In genomic region chr2:233079953-233080835, GRCh38 we compare ENCODE assay signal across 12 cellular contexts. TPM values are rescaled to one million over a fixed set of nuclear protein-coding genes. Genes with fewer than 3 reads are reported as not detected.
DNase-seq lines count a peak whose midpoint lies in the region; ATAC-seq and TF ChIP-seq lines count a peak whose summit lies in the region.
"Had no signal": no experiment of that assay in that cellular context is flagged by ENCODE, and none has a peak within 500 bp of the region (broad histone marks: within the 10 kb centered on the region; RNA-seq: fewer than 3 reads in every experiment).

No MANE protein-coding gene starts in this region.

- TF ChIP-seq CTCF in activated B cell treated with CpG ODN at 0.5 μM for 24 hours (IDR thresholded peaks at IDR 0.05) (no peak), esophagus muscularis mucosa (IDR thresholded peaks at IDR 0.05) (no peak), upper lobe of left lung (IDR thresholded peaks at IDR 0.05) (no peak)

- no peak for ATAC-seq in activated B cell treated with CpG ODN at 0.5 μM for 24 hours (ENCODE audit: low read depth)
- no peak for ATAC-seq in upper lobe of left lung (ENCODE audit: low FRiP score in 2 of 2)
- no peak for ATAC-seq in GM21367 (IDR thresholded peaks at IDR 0.05; ENCODE audit: unreplicated experiment)

- POLR2A ChIA-PET in activated B cell treated with CpG ODN at 0.5 μM for 24 hours (lab: Charles Lee): interaction anchor here (0.5 to 13.1 kb wide), 11 partner anchors 10 to 273 kb away, joined by 3 to 319 read pairs (median 5); partner anchors contain the start of gene INPP5D

- H3K4me1 ChIP-seq in esophagus muscularis mucosa (peaks cover 0 to 40% (median 33%) of the 10 kb centered on the region in 4 donors), upper lobe of left lung (peaks cover 63 to 79% (median 70%) of the 10 kb centered on the region in 4 donors)

- CTCF ChIA-PET in activated naive CD4-positive, alpha-beta T cell treated with anti-CD3 and anti-CD28 coated beads for 36 hours (lab: Charles Lee): interaction anchor here (1.5 to 5.3 kb wide), 2 partner anchors 19 to 26 kb away, joined by 4 to 41 read pairs; partner anchors contain the start of gene INPP5D
- CTCF ChIA-PET in activated B cell treated with CpG ODN at 0.5 μM for 24 hours (lab: Charles Lee): interaction anchor here (4.6 to 4.8 kb wide), 2 partner anchors 19 to 20 kb away, joined by 23 to 32 read pairs; partner anchors contain the start of gene INPP5D

- H3K4me3 ChIP-seq in esophagus muscularis mucosa: no peak overlapping the region
- H3K4me3 ChIP-seq in upper lobe of left lung: no peak overlapping the region
- H3K4me3 ChIP-seq: smooth muscle cell had no signal

- peaks cover 2% of the 10 kb centered on the region for H3K9me3 Mint-ChIP-seq in activated naive CD4-positive, alpha-beta T cell treated with anti-CD3 and anti-CD28 coated beads for 36 hours
- H3K9me3 Mint-ChIP-seq in activated B cell treated with CpG ODN at 0.5 μM for 24 hours: no peaks in the 10 kb centered on the region

- intact Hi-C loops in activated naive CD4-positive, alpha-beta T cell treated with anti-CD3 and anti-CD28 coated beads for 36 hours (cut with micrococcal nuclease): loop anchor here (5.0 to 10.0 kb wide), 6 partner anchors 272 to 1412 kb away; partner anchors contain the start of genes DGKD and HJURP
- intact Hi-C loops in activated B cell treated with CpG ODN at 0.5 μM for 24 hours (cut with micrococcal nuclease): loop anchor here (1.0 to 5.0 kb wide), 2 partner anchors 10 to 62 kb away; no protein-coding TSS in a partner anchor
- intact Hi-C loops in esophagus muscularis mucosa (cut with DNase I): no loop called here

- no peaks in the 10 kb centered on the region for H3K27me3 Mint-ChIP-seq in activated naive CD4-positive, alpha-beta T cell treated with anti-CD3 and anti-CD28 coated beads for 36 hours (ENCODE audit: low read depth)
- no peaks in the 10 kb centered on the region for H3K27me3 Mint-ChIP-seq in activated B cell treated with CpG ODN at 0.5 μM for 24 hours

- no peak overlapping the region for H3K27ac ChIP-seq in esophagus muscularis mucosa (replicated peaks in 1 of 4)
- H3K27ac ChIP-seq in upper lobe of left lung: peak overlapping the region; percentile 30 to 87 (median 75)
- H3K27ac ChIP-seq: RWPE1 had no signal

- H3K27ac Mint-ChIP-seq in activated naive CD4-positive, alpha-beta T cell treated with anti-CD3 and anti-CD28 coated beads for 36 hours: peak overlapping the region; percentile 96
- peak overlapping the region; percentile 98 for H3K27ac Mint-ChIP-seq in activated B cell treated with CpG ODN at 0.5 μM for 24 hours

- peak overlapping the region; percentile 61 for H3K4me3 Mint-ChIP-seq in activated naive CD4-positive, alpha-beta T cell treated with anti-CD3 and anti-CD28 coated beads for 36 hours
- H3K4me3 Mint-ChIP-seq in activated B cell treated with CpG ODN at 0.5 μM for 24 hours: peak overlapping the region; percentile 64

- peak; percentile 58 for DNase-seq in activated naive CD4-positive, alpha-beta T cell treated with anti-CD3 and anti-CD28 coated beads for 36 hours
- no peak for DNase-seq in activated naive CD4-positive, alpha-beta T cell treated with Interleukin-2 at 50 U/mL for 16 hours
- DNase-seq in activated B cell treated with CpG ODN at 0.5 μM for 24 hours: no peak
- DNase-seq in esophagus muscularis mucosa (ENCODE audit: extremely low spot score): peak; percentile 79
- DNase-seq in upper lobe of left lung: no peak
- no peak for DNase-seq in NCI-H187 treated with DMSO at 0.1 percent for 48 hours (lab: John Stamatoyannopoulos, UW)
- DNase-seq in DMS53 treated with DMSO at 0.1 percent for 48 hours (lab: John Stamatoyannopoulos, UW; ENCODE audit: unreplicated experiment): no peak
- DNase-seq: anterior cingulate cortex, NCI-H1694 treated with DMSO at 0.1 percent for 48 hours had no signal

- peaks cover 30% of the 10 kb centered on the region for H3K36me3 Mint-ChIP-seq in activated naive CD4-positive, alpha-beta T cell treated with anti-CD3 and anti-CD28 coated beads for 36 hours (ENCODE audit: low read depth)
- peaks cover 53% of the 10 kb centered on the region for H3K36me3 Mint-ChIP-seq in activated B cell treated with CpG ODN at 0.5 μM for 24 hours (ENCODE audit: low read depth)

- no peak for TF ChIP-seq POLR2A in esophagus muscularis mucosa (IDR thresholded peaks at IDR 0.05; ENCODE audit: low read depth)
- TF ChIP-seq POLR2A in upper lobe of left lung (IDR thresholded peaks at IDR 0.05): no peak

- peaks cover 70% of the 10 kb centered on the region for H3K4me1 Mint-ChIP-seq in activated naive CD4-positive, alpha-beta T cell treated with anti-CD3 and anti-CD28 coated beads for 36 hours (ENCODE audit: low read depth)
- peaks cover 78% of the 10 kb centered on the region for H3K4me1 Mint-ChIP-seq in activated B cell treated with CpG ODN at 0.5 μM for 24 hours

- 77% methylated on average over 20 of the region's 20 CpGs for WGBS in esophagus muscularis mucosa
- WGBS in upper lobe of left lung, 2 donors: 73 to 83% methylated on average over 18 to 20 of the region's 20 CpGs

- no peaks in the 10 kb centered on the region for H3K9me3 ChIP-seq in esophagus muscularis mucosa
- no peaks in the 10 kb centered on the region for H3K9me3 ChIP-seq in upper lobe of left lung

- no peaks in the 10 kb centered on the region for H3K36me3 ChIP-seq in esophagus muscularis mucosa
- H3K36me3 ChIP-seq in upper lobe of left lung: no peaks in the 10 kb centered on the region

- H3K27me3 ChIP-seq in esophagus muscularis mucosa (peaks cover 0 to 9% (median 0%) of the 10 kb centered on the region in 4 donors), upper lobe of left lung (no peaks in the 10 kb centered on the region)

- TF ChIP-seq EP300 in esophagus muscularis mucosa (IDR thresholded peaks at IDR 0.05) (no peak), upper lobe of left lung (IDR thresholded peaks at IDR 0.05) (no peak)

RNA-seq across cellular contexts. Expression of gene INPP5D, which starts 20.1 kb away (rescaled TPM):
- 10 to 100 TPM; 50.9 to 51.0 TPM for total RNA-seq in activated naive CD4-positive, alpha-beta T cell treated with anti-CD3 and anti-CD28 coated beads for 36 hours
- total RNA-seq in activated B cell treated with CpG ODN at 0.5 μM for 24 hours: 247 and 275 TPM in 2 replicates
- total RNA-seq in esophagus muscularis mucosa: 10 to 100 TPM in 3 of 4 donors, 1 to 10 TPM in 1; 8.0 to 12.5 (median 11.9) TPM
- total RNA-seq in upper lobe of left lung: 100 to 1,000 TPM in 1 of 6 donors, 10 to 100 TPM in 5; 17.6 to 243 (median 31.7) TPM

RNA-seq across cellular contexts. Expression of gene NEU2, which starts 47.7 kb away (rescaled TPM):
- total RNA-seq in activated naive CD4-positive, alpha-beta T cell treated with anti-CD3 and anti-CD28 coated beads for 36 hours: not detected
- total RNA-seq in activated B cell treated with CpG ODN at 0.5 μM for 24 hours: not detected in 2 replicates
- not detected for total RNA-seq in esophagus muscularis mucosa
- total RNA-seq in upper lobe of left lung: not detected

Comparison
In these comparisons a context has a peak if more than half of its experiments do, and no peak if none do; other contexts are left out.
1. DNase-seq: peak in activated naive CD4-positive, alpha-beta T cell treated with anti-CD3 and anti-CD28 coated beads for 36 hours (single experiment) and esophagus muscularis mucosa (single experiment); none in activated naive CD4-positive, alpha-beta T cell treated with Interleukin-2 at 50 U/mL for 16 hours (single experiment), activated B cell treated with CpG ODN at 0.5 μM for 24 hours (single experiment), upper lobe of left lung (0 of 2), NCI-H187 treated with DMSO at 0.1 percent for 48 hours (single experiment) and DMS53 treated with DMSO at 0.1 percent for 48 hours (single experiment).
2. H3K27ac ChIP-seq: peak in upper lobe of left lung (4 of 4); none in esophagus muscularis mucosa (0 of 4).